In genomic region chr7:132757778-132758177, GRCh38 we compare ENCODE assay signal across 24 cellular contexts.
"Had no signal": no experiment of that assay in that cellular context is flagged by ENCODE, and none has a peak within 500 bp of the region (broad histone marks: within the 10 kb centered on the region; RNA-seq: fewer than 3 reads in every experiment).

No MANE protein-coding gene starts in this region.

- H3K4me3 Mint-ChIP-seq: activated CD4-positive, alpha-beta memory T cell treated with anti-CD3 and anti-CD28 coated beads for 36 hours; activated CD4-positive, alpha-beta T cell treated with anti-CD3 and anti-CD28 coated beads for 36 hours; activated T-helper 1 cell treated with anti-CD3 and anti-CD28 coated beads, Interleukin-12 subunit alpha, Interleukin-12 subunit beta, Interleukin-2, Interleukin-4 antibody, amounts not matched to agents 30 ng/mL and 10 ng/mL and 1 ng/mL, durations not matched to agents 14 hours and 24 hours and 36 hours; nephron; WTC11 had no signal

- H3K27me3 Mint-ChIP-seq: activated CD4-positive, alpha-beta memory T cell treated with anti-CD3 and anti-CD28 coated beads for 36 hours; activated CD4-positive, alpha-beta T cell treated with anti-CD3 and anti-CD28 coated beads for 36 hours had no signal

- DNase-seq: activated CD4-positive, alpha-beta memory T cell treated with anti-CD3 and anti-CD28 coated beads for 36 hours; activated CD4-positive, alpha-beta T cell treated with anti-CD3 and anti-CD28 coated beads for 36 hours; activated gamma-delta T cell treated with Interleukin-2 at 50 U/mL for 16 hours; activated T-cell treated with anti-CD3 and anti-CD28 coated beads for 4 hours; adrenal gland; body of pancreas; caudate nucleus; dorsolateral prefrontal cortex; foreskin melanocyte; hypothalamus; lower lobe of right lung; nucleus accumbens; stimulated activated CD4-positive, alpha-beta T cell treated with anti-CD3 and anti-CD28 coated beads, Interleukin-12 subunit alpha, Interleukin-12 subunit beta, amount 100 ng/mL, for 4 hours; stimulated activated CD4-positive, alpha-beta T cell treated with anti-CD3 and anti-CD28 coated beads, Interleukin-1b, Interleukin-23, amount 100 ng/mL, for 48 hours; stimulated activated naive CD8-positive, alpha-beta T cell treated with anti-CD3 and anti-CD28 coated beads, Interleukin-15, Interleukin-2, amounts not matched to agents 100 U/mL and 50 U/mL, for 24 hours; substantia nigra; transverse colon; uterus had no signal

- H3K9me3 ChIP-seq: adrenal gland, body of pancreas, lower lobe of right lung, prostate gland, right atrium auricular region, transverse colon, uterus had no signal

- H3K36me3 Mint-ChIP-seq: activated CD4-positive, alpha-beta memory T cell treated with anti-CD3 and anti-CD28 coated beads for 36 hours; activated naive CD4-positive, alpha-beta T cell treated with anti-CD3 and anti-CD28 coated beads, Interleukin-2, amount 50 U/mL, for 72 hours had no signal

- ATAC-seq: activated CD4-positive, alpha-beta T cell treated with anti-CD3 and anti-CD28 coated beads for 36 hours; activated naive CD4-positive, alpha-beta T cell treated with anti-CD3 and anti-CD28 coated beads, Interleukin-2, amount 50 U/mL, for 72 hours; body of pancreas; lower lobe of right lung; stimulated activated naive CD8-positive, alpha-beta T cell treated with anti-CD3 and anti-CD28 coated beads, Interleukin-15, Interleukin-2, amounts not matched to agents 100 U/mL and 50 U/mL, for 24 hours; WTC11 had no signal

- H3K4me1 ChIP-seq: adrenal gland, lower lobe of right lung, prostate gland, right atrium auricular region, transverse colon, uterus had no signal

- H3K9me3 Mint-ChIP-seq: activated naive CD4-positive, alpha-beta T cell treated with anti-CD3 and anti-CD28 coated beads, Interleukin-2, amount 50 U/mL, for 72 hours; activated T-helper 1 cell treated with anti-CD3 and anti-CD28 coated beads, Interleukin-12 subunit alpha, Interleukin-12 subunit beta, Interleukin-2, Interleukin-4 antibody, amounts not matched to agents 30 ng/mL and 10 ng/mL and 1 ng/mL, durations not matched to agents 14 hours and 24 hours and 36 hours had no signal

- H3K27me3 ChIP-seq: adrenal gland, body of pancreas, dorsolateral prefrontal cortex, right atrium auricular region, transverse colon, uterus had no signal

- H3K27ac Mint-ChIP-seq: activated CD4-positive, alpha-beta memory T cell treated with anti-CD3 and anti-CD28 coated beads for 36 hours; activated CD4-positive, alpha-beta T cell treated with anti-CD3 and anti-CD28 coated beads for 36 hours; activated naive CD4-positive, alpha-beta T cell treated with anti-CD3 and anti-CD28 coated beads, Interleukin-2, amount 50 U/mL, for 72 hours; activated T-helper 1 cell treated with anti-CD3 and anti-CD28 coated beads, Interleukin-12 subunit alpha, Interleukin-12 subunit beta, Interleukin-2, Interleukin-4 antibody, amounts not matched to agents 30 ng/mL and 10 ng/mL and 1 ng/mL, durations not matched to agents 14 hours and 24 hours and 36 hours; WTC11 had no signal

- H3K36me3 ChIP-seq: adrenal gland, lower lobe of right lung, prostate gland, right atrium auricular region, transverse colon, uterus had no signal

- H3K4me3 ChIP-seq: adrenal gland, body of pancreas, dorsolateral prefrontal cortex, lower lobe of right lung, prostate gland, right atrium auricular region, transverse colon, uterus had no signal

- H3K27ac ChIP-seq: adrenal gland, body of pancreas, dorsolateral prefrontal cortex, lower lobe of right lung, prostate gland, right atrium auricular region, transverse colon, uterus had no signal
